8 cellular contexts compared by ENCODE assay signal in the genomic region with DNA sequence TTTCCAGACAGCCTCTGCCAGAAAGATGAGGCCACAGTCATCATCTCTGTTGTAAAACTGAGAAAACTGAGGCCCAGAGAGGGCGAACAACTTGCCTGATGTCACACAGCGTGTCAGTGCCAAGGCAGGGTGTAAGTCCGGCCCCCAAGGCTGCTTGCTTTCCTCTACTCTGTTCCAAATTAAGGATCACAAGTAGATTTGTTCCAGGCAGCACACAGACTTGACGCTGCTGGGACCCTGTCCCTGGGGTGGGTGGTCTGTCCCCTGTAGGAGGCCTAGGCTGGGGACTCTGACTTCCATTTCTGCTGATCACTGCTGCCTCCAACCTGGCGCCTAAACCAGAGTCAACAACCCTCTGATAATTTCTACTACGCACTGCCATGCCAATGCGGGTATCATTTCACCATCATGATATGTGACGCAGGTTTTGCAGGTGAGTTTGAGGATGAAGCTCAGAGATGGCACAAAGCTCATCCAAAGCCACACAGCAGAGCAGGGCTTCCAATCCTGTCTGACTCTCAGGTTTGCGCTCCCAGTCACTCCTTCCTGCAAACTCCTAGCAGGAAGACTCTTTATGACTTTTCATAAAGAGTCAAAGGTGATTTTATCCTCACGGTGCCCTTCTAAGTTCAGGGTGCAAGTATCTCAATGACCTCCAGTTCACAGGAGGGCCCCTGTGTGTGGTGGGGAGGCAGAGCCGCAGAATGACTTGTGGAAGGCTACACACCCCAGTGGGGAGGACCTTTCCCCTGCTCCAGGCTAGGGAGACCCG. TPM values are rescaled to one million over a fixed set of nuclear protein-coding genes. Genes with fewer than 3 reads are reported as not detected.
DNase-seq lines count a peak whose midpoint lies in the region; ATAC-seq and TF ChIP-seq lines count a peak whose summit lies in the region.

No MANE protein-coding gene starts in this region.

- DNase-seq in CD14-positive monocyte (ENCODE audit: low spot score) (no peak), Panc1 (ENCODE audit: low read depth, low spot score) (no peak), neuronal stem cell (ENCODE audit: low spot score) (no peak), head of caudate nucleus (no peak), NAMALWA (ENCODE audit: low spot score) (no peak), islet precursor cell (no peak), NCI-H1417 (lab: John Stamatoyannopoulos, UW) (no peak)
- no peak for DNase-seq in effector memory CD8-positive, alpha-beta T cell

- no CpG with 5 or more reads among the region's 12 CpGs for WGBS in neuronal stem cell (ENCODE audit: extremely low coverage in 2 of 2, insufficient read length in 2 of 2, insufficient replicate concordance in 1 of 2), 2 donors

- in situ Hi-C loops in Panc1 (cut with HindIII; ENCODE audit: low pct_unique_long_range_greater_than_20kb, low sequenced_read_pairs) = no loop called here

- H3K18ac ChIP-seq in neuronal stem cell (ENCODE audit: low read length) = peak overlapping the region; percentile 11

- no peak overlapping the region for H3K4me2 ChIP-seq in neuronal stem cell (ENCODE audit: insufficient read depth, low read length, poor library complexity, severe bottlenecking)

- no peak overlapping the region for H3K4me3 Mint-ChIP-seq in CD14-positive monocyte
- H3K4me3 Mint-ChIP-seq in effector memory CD8-positive, alpha-beta T cell = peak overlapping the region; percentile 92 to 98

- H3K4ac ChIP-seq in neuronal stem cell (ENCODE audit: low read length) = no peak overlapping the region

- H3K9ac ChIP-seq in neuronal stem cell (ENCODE audit: low read depth, low read length, poor library complexity) = peak overlapping the region; percentile 61

- H3K36me3 ChIP-seq in Panc1 (ENCODE audit: control insufficient read depth, insufficient read depth, low read length) (no peaks in the 10 kb centered on the region), neuronal stem cell (replicated peaks in 1 of 2; ENCODE audit: control insufficient read depth in 2 of 2, insufficient read depth in 2 of 2, low read length in 2 of 2) (peaks cover 0 to 7% of the 10 kb centered on the region in 2 donors)

- H2AK5ac ChIP-seq in neuronal stem cell (ENCODE audit: low read depth, low read length) = peak overlapping the region; percentile 36

- BruUV-seq in Panc1 (replicated peaks; lab: Mats Ljungman, UMichigan) = no TSS peak

- no peak; the same call in 1 of the 2 replicates for ATAC-seq in Panc1
- ATAC-seq in effector memory CD8-positive, alpha-beta T cell (replicated peaks) = no peak

- no peak overlapping the region for H3K14ac ChIP-seq in neuronal stem cell (ENCODE audit: low read length)

- POLR2A ChIA-PET in Panc1 (lab: Charles Lee) = no interaction called here

- peak overlapping the region; percentile 61 for H2BK5ac ChIP-seq in neuronal stem cell (ENCODE audit: low read length)

- peaks cover 63% of the 10 kb centered on the region for H3K4me1 ChIP-seq in Panc1 (ENCODE audit: control insufficient read depth, insufficient read depth, low read length)
- H3K4me1 ChIP-seq in neuronal stem cell (ENCODE audit: control insufficient read depth in 2 of 2, insufficient read depth in 1 of 2, low read depth in 1 of 2, low read length in 2 of 2) = peaks cover 21 to 22% of the 10 kb centered on the region in 2 donors

- H3K9me3 ChIP-seq in Panc1 (ENCODE audit: control insufficient read depth, insufficient read depth, low read depth, low read length) (no peaks in the 10 kb centered on the region), neuronal stem cell (replicated peaks in 1 of 2; ENCODE audit: control insufficient read depth in 2 of 2, insufficient read depth in 1 of 2, low read depth in 1 of 2, low read length in 2 of 2) (no peaks in the 10 kb centered on the region)

- H3K36me3 Mint-ChIP-seq in CD14-positive monocyte = peaks cover 3 to 8% of the 10 kb centered on the region in 2 donors
- H3K36me3 Mint-ChIP-seq in effector memory CD8-positive, alpha-beta T cell (ENCODE audit: insufficient read depth) = peaks cover 87% of the 10 kb centered on the region

- H2BK15ac ChIP-seq in neuronal stem cell (ENCODE audit: low read length) = no peak overlapping the region

- H2BK120ac ChIP-seq in neuronal stem cell (ENCODE audit: low read depth, low read length) = no peak overlapping the region

- no peak for TF ChIP-seq CTCF in CD14-positive monocyte (IDR thresholded peaks at IDR 0.05)
- no peak for TF ChIP-seq CTCF in Panc1 (IDR thresholded peaks at IDR 0.05)

- peaks cover 0 to 7% (median 0%) of the 10 kb centered on the region in 3 donors for H3K27me3 Mint-ChIP-seq in CD14-positive monocyte (ENCODE audit: low read depth in 3 of 3)
- H3K27me3 Mint-ChIP-seq in effector memory CD8-positive, alpha-beta T cell = no peaks in the 10 kb centered on the region

- intact Hi-C loops in CD14-positive monocyte (cut with micrococcal nuclease) (no loop called here), Panc1 (cut with micrococcal nuclease; ENCODE audit: unreplicated experiment) (no loop called here), head of caudate nucleus (cut with DNase I) (no loop called here)

- CTCF ChIA-PET in Panc1 (lab: Charles Lee) = interaction anchor here (4.0 kb wide), 1 partner anchor 10 kb away, joined by 20 read pairs; no protein-coding TSS in a partner anchor

- H3K79me1 ChIP-seq in neuronal stem cell (ENCODE audit: low read depth, low read length) = peaks cover 24% of the 10 kb centered on the region

- peak overlapping the region; percentile 2 for H4K91ac ChIP-seq in neuronal stem cell (ENCODE audit: low read depth, low read length, poor library complexity)

- H3K4me1 Mint-ChIP-seq in CD14-positive monocyte = peaks cover 28% of the 10 kb centered on the region
- peaks cover 60 to 65% of the 10 kb centered on the region in 2 donors for H3K4me1 Mint-ChIP-seq in effector memory CD8-positive, alpha-beta T cell (ENCODE audit: low read depth in 2 of 2)

- H3K27ac ChIP-seq in Panc1 (ENCODE audit: low read length) (peak overlapping the region; percentile 83), neuronal stem cell (replicated peaks; ENCODE audit: low read length) (peak overlapping the region; percentile 86)

- H3K27me3 ChIP-seq in Panc1 (ENCODE audit: control insufficient read depth, insufficient read depth, low read length) (no peaks in the 10 kb centered on the region), neuronal stem cell (ENCODE audit: control insufficient read depth in 3 of 3, insufficient read depth in 3 of 3, low read depth in 1 of 3, low read length in 3 of 3) (no peaks in the 10 kb centered on the region)

- no peak overlapping the region for H2AFZ ChIP-seq in neuronal stem cell (ENCODE audit: low read length)

- H3K9me3 Mint-ChIP-seq in CD14-positive monocyte = no peaks in the 10 kb centered on the region
- H3K9me3 Mint-ChIP-seq in effector memory CD8-positive, alpha-beta T cell = no peaks in the 10 kb centered on the region

- H3K27ac Mint-ChIP-seq in CD14-positive monocyte = peak overlapping the region; percentile 74 to 95 (median 86)
- H3K27ac Mint-ChIP-seq in effector memory CD8-positive, alpha-beta T cell = peak overlapping the region; percentile 99 to 100

- H3K4me3 ChIP-seq in Panc1 (ENCODE audit: low read depth in 2 of 2, low read length in 2 of 2) (peak overlapping the region in 1 of 2 experiments; percentile 13; a peak in 2 of 4 replicates), neuronal stem cell (ENCODE audit: low read length in 2 of 2) (peak overlapping the region in 1 of 2 donors; percentile 5)

- H4K8ac ChIP-seq in neuronal stem cell (ENCODE audit: low read depth, low read length) = no peak overlapping the region

- H3K23ac ChIP-seq in neuronal stem cell (ENCODE audit: low read depth, low read length, poor library complexity) = no peak overlapping the region

- H2BK12ac ChIP-seq in neuronal stem cell (ENCODE audit: low read length) = no peak overlapping the region

RNA-seq across cellular contexts. Expression of gene RALGDS, which starts 13.6 kb away (rescaled TPM):
- polyA plus RNA-seq in CD14-positive monocyte = 1 to 10 TPM; 3.5 to 4.2 TPM
- 25.8 TPM for total RNA-seq in Panc1 (2021; ENCODE audit: unreplicated experiment)
- polyA plus RNA-seq in Panc1 (2012; ENCODE audit: insufficient read length) = 47.7 TPM
- polyA plus RNA-seq in neuronal stem cell (2013, experiment 1 of 2) = 48.3 TPM
- 47.0 TPM for polyA plus RNA-seq in neuronal stem cell (2013, experiment 2 of 2)

RNA-seq across cellular contexts. Expression of gene GBGT1, which starts 29.1 kb away (rescaled TPM):
- polyA plus RNA-seq in CD14-positive monocyte = 1 to 10 TPM; 7.1 to 8.0 TPM
- total RNA-seq in Panc1 (2021; ENCODE audit: unreplicated experiment) = 1.8 TPM
- polyA plus RNA-seq in Panc1 (2012; ENCODE audit: insufficient read length) = 2.6 TPM
- 2.2 TPM for polyA plus RNA-seq in neuronal stem cell (2013, experiment 1 of 2)
- 1.8 TPM for polyA plus RNA-seq in neuronal stem cell (2013, experiment 2 of 2)

Comparison
In these comparisons a context has a peak if more than half of its experiments do, and no peak if none do; other contexts are left out.
1. H3K4me3 Mint-ChIP-seq: peak in effector memory CD8-positive, alpha-beta T cell (2 of 2); none in CD14-positive monocyte (0 of 2).